Comparison of ENCODE assay signal across 7 cellular contexts in genomic region chr2:151609705-151610104, GRCh38.
"Had no signal": no experiment of that assay in that cellular context is flagged by ENCODE, and none has a peak within 500 bp of the region (broad histone marks: within the 10 kb centered on the region; RNA-seq: fewer than 3 reads in every experiment).

No MANE protein-coding gene starts in this region.

- H3K4me3 ChIP-seq: GM12878 had no signal

- DNase-seq: GDM1, GF-D8 had no signal

- ATAC-seq: GM12878 had no signal

- FAIRE-seq: GM12878, GM12891, GM12892, GM18507, GM19239 had no signal
